ENCODE assay signal across 8 cellular contexts in genomic region chr4:38621004-38621684, GRCh38. TPM values are rescaled to one million over a fixed set of nuclear protein-coding genes. Genes with fewer than 3 reads are reported as not detected.
DNase-seq lines count a peak whose midpoint lies in the region; ATAC-seq and TF ChIP-seq lines count a peak whose summit lies in the region.

No MANE protein-coding gene starts in this region.

- CTCF ChIA-PET in CD4-positive, alpha-beta memory T cell (lab: Charles Lee; ENCODE audit: partially characterized antibody) = interaction anchor here (0.7 to 2.2 kb wide), 2 partner anchors 18 to 54 kb away, joined by 3 to 7 read pairs; no protein-coding TSS in a partner anchor

- no peaks in the 10 kb centered on the region for H3K36me3 ChIP-seq in gastroesophageal sphincter
- H3K36me3 ChIP-seq in vagina = no peaks in the 10 kb centered on the region
- no peaks in the 10 kb centered on the region for H3K36me3 ChIP-seq in CD4-positive, alpha-beta memory T cell (ENCODE audit: insufficient read depth, low read length)

- H3K4me1 Mint-ChIP-seq in CD4-positive, alpha-beta memory T cell = peaks cover 10 to 20% (median 13%) of the 10 kb centered on the region in 4 donors

- TF ChIP-seq POLR2A in gastroesophageal sphincter (IDR thresholded peaks at IDR 0.05) = no peak
- TF ChIP-seq POLR2A in vagina (IDR thresholded peaks at IDR 0.05) = no peak

- TF ChIP-seq EP300 in gastroesophageal sphincter (IDR thresholded peaks at IDR 0.05) = no peak

- H3K27me3 ChIP-seq in gastroesophageal sphincter (no peaks in the 10 kb centered on the region), vagina (no peaks in the 10 kb centered on the region)
- H3K27me3 ChIP-seq in CD4-positive, alpha-beta memory T cell (ENCODE audit: insufficient read depth, low read length) = no peaks in the 10 kb centered on the region

- H3K27me3 Mint-ChIP-seq in CD4-positive, alpha-beta memory T cell = no peaks in the 10 kb centered on the region

- no peak overlapping the region for H3K4me3 ChIP-seq in gastroesophageal sphincter
- H3K4me3 ChIP-seq in vagina = no peak overlapping the region
- H3K4me3 ChIP-seq in CD4-positive, alpha-beta memory T cell (ENCODE audit: low read length in 2 of 2) = no peak overlapping the region

- TF ChIP-seq CTCF in gastroesophageal sphincter (IDR thresholded peaks at IDR 0.05) (no peak), vagina (IDR thresholded peaks at IDR 0.05) (no peak)

- ATAC-seq in Right ventricle myocardium inferior (peak; percentile 82), gastroesophageal sphincter (peak; percentile 90)

- no peak overlapping the region for H3K27ac Mint-ChIP-seq in CD4-positive, alpha-beta memory T cell

- H3K9me3 Mint-ChIP-seq in CD4-positive, alpha-beta memory T cell = no peaks in the 10 kb centered on the region

- intact Hi-C loops in Right ventricle myocardium inferior (cut with DNase I) = no loop called here
- intact Hi-C loops in cardiac septum (cut with DNase I) = no loop called here
- intact Hi-C loops in vagina (cut with DNase I) = no loop called here
- intact Hi-C loops in CD4-positive, alpha-beta memory T cell (cut with micrococcal nuclease) = no loop called here

- POLR2A ChIA-PET in CD4-positive, alpha-beta memory T cell (lab: Charles Lee; ENCODE audit: partially characterized antibody) = no interaction called here

- DNase-seq in Right ventricle myocardium inferior (ENCODE audit: missing footprints) = no peak
- DNase-seq in cardiac septum (ENCODE audit: low spot score) = no peak
- peak; percentile 14 for DNase-seq in RKO (ENCODE audit: low spot score)
- no peak for DNase-seq in vagina (ENCODE audit: extremely low spot score in 2 of 2)
- DNase-seq in hippocampal formation (lab: John Stamatoyannopoulos, UW) = no peak
- no peak for DNase-seq in CD4-positive, alpha-beta memory T cell
- no peak for DNase-seq in glomerular visceral epithelial cell (ENCODE audit: extremely low spot score)

- no peak overlapping the region for H3K4me3 Mint-ChIP-seq in CD4-positive, alpha-beta memory T cell

- no peak overlapping the region for H3K27ac ChIP-seq in gastroesophageal sphincter
- H3K27ac ChIP-seq in vagina = peak overlapping the region; percentile 52
- H3K27ac ChIP-seq in CD4-positive, alpha-beta memory T cell (ENCODE audit: low read depth, low read length) = no peak overlapping the region

- no peaks in the 10 kb centered on the region for H3K36me3 Mint-ChIP-seq in CD4-positive, alpha-beta memory T cell

- WGBS in gastroesophageal sphincter (ENCODE audit: low coverage in 1 of 2), 2 donors = 76 to 77% methylated on average over 7 to 8 of the region's 9 CpGs

- peaks cover 0 to 15% (median 7%) of the 10 kb centered on the region in 3 donors for H3K4me1 ChIP-seq in gastroesophageal sphincter
- H3K4me1 ChIP-seq in vagina = peaks cover 25% of the 10 kb centered on the region
- no peaks in the 10 kb centered on the region for H3K4me1 ChIP-seq in CD4-positive, alpha-beta memory T cell (ENCODE audit: insufficient read depth, low read length)

- H3K9me3 ChIP-seq in gastroesophageal sphincter = no peaks in the 10 kb centered on the region
- H3K9me3 ChIP-seq in vagina = no peaks in the 10 kb centered on the region
- H3K9me3 ChIP-seq in CD4-positive, alpha-beta memory T cell (ENCODE audit: control insufficient read depth in 1 of 2, low read length in 2 of 2) = no peaks in the 10 kb centered on the region

RNA-seq across cellular contexts. Expression of gene KLF3, which starts 42.9 kb away (rescaled TPM):
- total RNA-seq in Right ventricle myocardium inferior (18.9 TPM), cardiac septum (25.3 TPM), gastroesophageal sphincter (10 to 100 TPM; 40.0 to 55.5 (median 43.5) TPM), vagina (85.4 TPM)
- total RNA-seq in CD4-positive, alpha-beta memory T cell = 100 to 1,000 TPM; 119 to 122 TPM
- 10 to 100 TPM; 72.4 to 83.3 TPM for polyA plus RNA-seq in CD4-positive, alpha-beta memory T cell
